8 cellular contexts compared by ENCODE assay signal in genomic region chr16:88649195-88649923, GRCh38. TPM values are rescaled to one million over a fixed set of nuclear protein-coding genes. Genes with fewer than 3 reads are reported as not detected.
DNase-seq lines count a peak whose midpoint lies in the region; ATAC-seq and TF ChIP-seq lines count a peak whose summit lies in the region.

No MANE protein-coding gene starts in this region.

- peak overlapping the region in 11 of 12 donors; percentile 51 to 91 (median 76) for H3K4me3 ChIP-seq in heart left ventricle
- H3K4me3 ChIP-seq in iPS-20b (ENCODE audit: low read length), result peak overlapping the region; percentile 90; the same call in 1 of the 2 replicates
- H3K4me3 ChIP-seq in upper lobe of right lung, result peak overlapping the region; percentile 78
- H3K4me3 ChIP-seq in WERI-Rb-1 (ENCODE audit: low read depth, low read length), result no peak overlapping the region

- WGBS in heart left ventricle, 4 donors, result 81 to 92% (median 87%) methylated on average over 17 to 20 of the region's 20 CpGs

- H3K4me1 ChIP-seq in heart left ventricle, result peaks cover 0 to 49% (median 14%) of the 10 kb centered on the region in 12 donors
- H3K4me1 ChIP-seq in iPS-20b (ENCODE audit: insufficient read depth, low read length), result peaks cover 5% of the 10 kb centered on the region; the same call in 1 of the 2 replicates
- peaks cover 21% of the 10 kb centered on the region for H3K4me1 ChIP-seq in upper lobe of right lung

- peak overlapping the region in 8 of 12 donors; percentile 0 to 94 (median 76) for H3K27ac ChIP-seq in heart left ventricle
- no peak overlapping the region for H3K27ac ChIP-seq in iPS-20b (ENCODE audit: low read length)
- H3K27ac ChIP-seq in upper lobe of right lung, result peak overlapping the region; percentile 84
- no peak overlapping the region for H3K27ac ChIP-seq in WERI-Rb-1

- no peak overlapping the region for H3K9ac ChIP-seq in iPS-20b (ENCODE audit: low read depth, low read length)

- no peaks in the 10 kb centered on the region for H3K9me3 ChIP-seq in heart left ventricle
- no peaks in the 10 kb centered on the region for H3K9me3 ChIP-seq in iPS-20b (ENCODE audit: insufficient read depth, low read depth, low read length)
- no peaks in the 10 kb centered on the region for H3K9me3 ChIP-seq in upper lobe of right lung
- H3K9me3 ChIP-seq in WERI-Rb-1 (ENCODE audit: severe bottlenecking), result no peaks in the 10 kb centered on the region

- ATAC-seq in heart left ventricle (no peak), left ventricle myocardium superior (no peak), upper lobe of right lung (no peak)

- TF ChIP-seq POLR2A in heart left ventricle (IDR thresholded peaks at IDR 0.05), result no peak

- DNase-seq in heart left ventricle, result peak in 1 of 5 donors; percentile 20
- DNase-seq in left ventricle myocardium superior, result no peak
- DNase-seq in RPMI8226, result peak; percentile 86
- DNase-seq in upper lobe of right lung, result peak; percentile 65
- DNase-seq in GM19238 (ENCODE audit: insufficient read length, low spot score), result no peak
- no peak for DNase-seq in WERI-Rb-1
- DNase-seq in islet precursor cell, result no peak

- H3K27me3 ChIP-seq in heart left ventricle (no peaks in the 10 kb centered on the region), iPS-20b (ENCODE audit: insufficient read depth, low read length) (no peaks in the 10 kb centered on the region), upper lobe of right lung (no peaks in the 10 kb centered on the region), WERI-Rb-1 (ENCODE audit: insufficient read depth, low read depth, severe bottlenecking) (no peaks in the 10 kb centered on the region)

- H3K36me3 ChIP-seq in heart left ventricle (peaks cover 0 to 49% (median 3%) of the 10 kb centered on the region in 9 donors), iPS-20b (ENCODE audit: insufficient read depth, low read depth, low read length) (peaks cover 10% of the 10 kb centered on the region; the same call in 1 of the 2 replicates), upper lobe of right lung (peaks cover 2% of the 10 kb centered on the region), WERI-Rb-1 (no peaks in the 10 kb centered on the region)

- TF ChIP-seq CTCF in heart left ventricle (IDR thresholded peaks at IDR 0.05), result no peak
- no peak for TF ChIP-seq CTCF in upper lobe of right lung (IDR thresholded peaks at IDR 0.05)
- TF ChIP-seq CTCF in WERI-Rb-1 (IDR thresholded peaks at IDR 0.05; ENCODE audit: low read depth, low read length), result no peak

- intact Hi-C loops in heart left ventricle (cut with DNase I) (no loop called here), left ventricle myocardium superior (cut with micrococcal nuclease) (no loop called here), upper lobe of right lung (cut with DNase I) (no loop called here)

RNA-seq across cellular contexts. Expression of gene CYBA, which starts 1.5 kb away (rescaled TPM):
- total RNA-seq in heart left ventricle (100 to 1,000 TPM in 1 of 9 donors, 10 to 100 TPM in 8; 22.6 to 227 (median 34.4) TPM), left ventricle myocardium superior (48.6 TPM), upper lobe of right lung (257 TPM)
- 10 to 100 TPM; 46.5 to 48.8 TPM for polyA plus RNA-seq in heart left ventricle

RNA-seq across cellular contexts. Expression of gene IL17C, which starts 11.0 kb away (rescaled TPM):
- total RNA-seq in heart left ventricle (not detected), left ventricle myocardium superior (not detected), upper lobe of right lung (not detected)
- not detected for polyA plus RNA-seq in heart left ventricle

RNA-seq across cellular contexts. Expression of gene MVD, which starts 13.5 kb away (rescaled TPM):
- total RNA-seq in heart left ventricle, result 10 to 100 TPM; 17.5 to 26.8 (median 20.6) TPM
- polyA plus RNA-seq in heart left ventricle, result 10 to 100 TPM; 22.3 to 41.2 TPM
- total RNA-seq in left ventricle myocardium superior, result 23.9 TPM
- 104 TPM for total RNA-seq in upper lobe of right lung

RNA-seq across cellular contexts. Expression of gene SNAI3, which starts 36.9 kb away (rescaled TPM):
- total RNA-seq in heart left ventricle (1 to 10 TPM in 6 of 9 donors, under 1 TPM in 3; 0.76 to 9.5 (median 1.4) TPM), left ventricle myocardium superior (3.8 TPM), upper lobe of right lung (7.0 TPM)
- 1 to 10 TPM; 1.7 to 4.4 TPM for polyA plus RNA-seq in heart left ventricle

RNA-seq across cellular contexts. Expression of gene RNF166, which starts 56.8 kb away (rescaled TPM):
- total RNA-seq in heart left ventricle (10 to 100 TPM in 8 of 9 donors, 1 to 10 TPM in 1; 9.3 to 28.5 (median 15.4) TPM), left ventricle myocardium superior (16.2 TPM), upper lobe of right lung (50.6 TPM)
- polyA plus RNA-seq in heart left ventricle, result 10 to 100 TPM; 14.7 to 21.8 TPM

Comparison
In these comparisons a context has a peak if more than half of its experiments do, and no peak if none do; other contexts are left out.
1. DNase-seq: peak in RPMI8226 (single experiment) and upper lobe of right lung (single experiment); none in left ventricle myocardium superior (single experiment), GM19238 (single experiment), WERI-Rb-1 (single experiment) and islet precursor cell (single experiment).
2. H3K27ac ChIP-seq: peak in heart left ventricle (8 of 12) and upper lobe of right lung (single experiment); none in iPS-20b (single experiment) and WERI-Rb-1 (single experiment).